In genomic region chr1:116372651-116373444, GRCh38 we compare ENCODE assay signal across 1 cellular context.
A peak's percentile ranks its signal among the peaks of the same experiment; 100 is the strongest.
TF ChIP-seq lines count a peak whose summit lies in the region.

TSS of gene ATP1A1 (plus strand) at chr1:116373244. CDS start at chr1:116373512, 268 bp downstream.

TF ChIP-seq in K562, 482 proteins besides CTCF, POLR2A, EP300 and RAD21 (continued from another document and continues in another):
- TF ChIP-seq ZBTB34 (CRISPR knock-in tag; IDR thresholded peaks at IDR 0.05) (no peak), CBX1 (IDR thresholded peaks at IDR 0.05; ENCODE audit: low read depth) (peak; percentile 84; the same call in 1 of the 2 replicates), BMI1 (IDR thresholded peaks at IDR 0.05; ENCODE audit: low read length) (peak; percentile 53; the same call in 1 of the 2 replicates), PHTF2 (CRISPR knock-in tag; IDR thresholded peaks at IDR 0.05) (no peak), BHLHE40 (IDR thresholded peaks at IDR 0.05; ENCODE audit: low read length) (no peak; the same call in 1 of the 2 replicates), CSDE1 (IDR thresholded peaks at IDR 0.05) (no peak; a peak in 1 of 4 replicates), BCLAF1 (IDR thresholded peaks at IDR 0.05; ENCODE audit: borderline replicate concordance in 1 of 2, control insufficient read depth in 1 of 2, low read depth in 2 of 2, low read length in 1 of 2) (no peak), TBP (optimal IDR thresholded peaks at IDR 0.05; ENCODE audit: low read depth, low read length) (peak; percentile 95), GABPB1 (CRISPR knock-in tag; IDR thresholded peaks at IDR 0.05) (peak; percentile 68), TFAP4 (CRISPR knock-in tag; IDR thresholded peaks at IDR 0.05; ENCODE audit: borderline replicate concordance) (peak; percentile 70), ZBTB11 (CRISPR knock-in tag; IDR thresholded peaks at IDR 0.05) (peak in 1 of 3 experiments; percentile 60; a peak in 1 of 6 replicates), DLX4 (CRISPR knock-in tag; IDR thresholded peaks at IDR 0.05) (no peak), ZNF280A (IDR thresholded peaks at IDR 0.05; ENCODE audit: low read depth, partially characterized antibody) (no peak), HNRNPLL (IDR thresholded peaks at IDR 0.05; ENCODE audit: low read depth, low read length, poor library complexity, severe bottlenecking) (peak; percentile 61), FOXO4 (CRISPR knock-in tag; IDR thresholded peaks at IDR 0.05) (no peak), SNRNP70 (optimal IDR thresholded peaks at IDR 0.05; ENCODE audit: low read depth, low read length) (no peak), PBX2 (CRISPR knock-in tag; IDR thresholded peaks at IDR 0.05; ENCODE audit: low read depth) (no peak), PBX2 (tag; conservative IDR thresholded peaks at IDR 0.05; ENCODE audit: low read depth) (no peak), MGA (IDR thresholded peaks at IDR 0.05) (0 out of 2 replicates have a peak, but pooled peaks have one; percentile 7), ZNF263 (CRISPR knock-in tag; IDR thresholded peaks at IDR 0.05; ENCODE audit: borderline replicate concordance) (peak; percentile 56; the same call in 1 of the 2 replicates), ZNF184 (CRISPR knock-in tag; IDR thresholded peaks at IDR 0.05) (no peak), KDM5B (IDR thresholded peaks at IDR 0.05; ENCODE audit: insufficient replicate concordance, low read depth, low read length) (peak; percentile 83)
